27 cellular contexts compared by ENCODE assay signal in genomic region chr17:44045493-44045892, GRCh38.
"Had no signal": no experiment of that assay in that cellular context is flagged by ENCODE, and none has a peak within 500 bp of the region (broad histone marks: within the 10 kb centered on the region; RNA-seq: fewer than 3 reads in every experiment).

No MANE protein-coding gene starts in this region.

- H3K9me3 Mint-ChIP-seq: activated CD4-positive, alpha-beta T cell treated with anti-CD3 and anti-CD28 coated beads, Interleukin-2, amount 10 ng/mL, durations not matched to agents 24 days and 14 days; activated CD8-positive, alpha-beta T cell treated with anti-CD3 and anti-CD28 coated beads for 36 hours; activated naive CD4-positive, alpha-beta T cell treated with anti-CD3 and anti-CD28 coated beads, Interleukin-2, amount 50 U/mL, for 24 hours; activated T-cell treated with anti-CD3 and anti-CD28 coated beads, Interleukin-2, amount 50 U/mL, for 24 hours; activated T-helper 2 cell treated with anti-CD3 and anti-CD28 coated beads, Interferon-gamma antibody, Interleukin-2, Interleukin-4, amounts not matched to agents 10 μg/mL and 5 μg/mL and 100 μg/mL, durations not matched to agents 14 hours and 24 hours and 36 hours; central memory CD8-positive, alpha-beta T cell had no signal

- H3K4me3 Mint-ChIP-seq: activated CD4-positive, alpha-beta T cell treated with anti-CD3 and anti-CD28 coated beads, Interleukin-2, amount 10 ng/mL, durations not matched to agents 24 days and 14 days; activated CD8-positive, alpha-beta T cell treated with anti-CD3 and anti-CD28 coated beads for 36 hours; activated naive CD4-positive, alpha-beta T cell treated with anti-CD3 and anti-CD28 coated beads, Interleukin-2, amount 50 U/mL, for 24 hours; activated T-cell treated with anti-CD3 and anti-CD28 coated beads, Interleukin-2, amount 50 U/mL, for 24 hours; central memory CD8-positive, alpha-beta T cell had no signal

- H3K4me3 ChIP-seq: cardiac muscle cell, coronary artery, Peyer's patch had no signal

- H3K27ac Mint-ChIP-seq: activated CD4-positive, alpha-beta T cell treated with anti-CD3 and anti-CD28 coated beads, Interleukin-2, amount 10 ng/mL, durations not matched to agents 24 days and 14 days; activated CD8-positive, alpha-beta T cell treated with anti-CD3 and anti-CD28 coated beads for 36 hours; activated naive CD4-positive, alpha-beta T cell treated with anti-CD3 and anti-CD28 coated beads, Interleukin-2, amount 50 U/mL, for 24 hours; activated T-cell treated with anti-CD3 and anti-CD28 coated beads, Interleukin-2, amount 50 U/mL, for 24 hours; activated T-helper 2 cell treated with anti-CD3 and anti-CD28 coated beads, Interferon-gamma antibody, Interleukin-2, Interleukin-4, amounts not matched to agents 10 μg/mL and 5 μg/mL and 100 μg/mL, durations not matched to agents 14 hours and 24 hours and 36 hours had no signal

- H3K27ac ChIP-seq: cardiac muscle cell, coronary artery, Peyer's patch had no signal

- H3K27me3 Mint-ChIP-seq: activated CD4-positive, alpha-beta T cell treated with anti-CD3 and anti-CD28 coated beads, Interleukin-2, amount 10 ng/mL, durations not matched to agents 24 days and 14 days; activated CD8-positive, alpha-beta T cell treated with anti-CD3 and anti-CD28 coated beads for 36 hours; activated naive CD4-positive, alpha-beta T cell treated with anti-CD3 and anti-CD28 coated beads, Interleukin-2, amount 50 U/mL, for 24 hours; activated T-cell treated with anti-CD3 and anti-CD28 coated beads, Interleukin-2, amount 50 U/mL, for 24 hours; central memory CD8-positive, alpha-beta T cell had no signal

- ATAC-seq: activated CD8-positive, alpha-beta T cell treated with anti-CD3 and anti-CD28 coated beads for 36 hours had no signal

- H3K27me3 ChIP-seq: cardiac muscle cell, Peyer's patch had no signal

- H3K9me3 ChIP-seq: Peyer's patch had no signal

- DNase-seq: activated CD4-positive, alpha-beta T cell treated with anti-CD3 and anti-CD28 coated beads, Interleukin-2, amount 10 ng/mL, durations not matched to agents 24 days and 14 days; activated CD4-positive, alpha-beta T cell treated with anti-CD3 and anti-CD28 coated beads, Interleukin-2, amount 50 U/mL, for 4 hours; activated CD8-positive, alpha-beta T cell treated with anti-CD3 and anti-CD28 coated beads for 36 hours; activated gamma-delta T cell; activated naive CD4-positive, alpha-beta T cell treated with Interleukin-2 at 50 U/mL for 16 hours; activated T-cell treated with anti-CD3 and anti-CD28 coated beads, Interleukin-2, amount 50 U/mL, for 24 hours; amniotic stem cell; aorta; Karpas-422; NCI-H1092; NCI-H1436 treated with DMSO at 0.1 percent for 48 hours; NCI-H1694 treated with DMSO at 0.1 percent for 48 hours; NCI-H2029; NCI-H345; NCI-H524 treated with DMSO at 0.1 percent for 48 hours; PC-3; Peyer's patch; Right ventricle myocardium superior; RPMI8226; SW 1271; T-helper 1 cell; T1000 had no signal
